ENCODE assay signal across 23 cellular contexts in the genomic region with DNA sequence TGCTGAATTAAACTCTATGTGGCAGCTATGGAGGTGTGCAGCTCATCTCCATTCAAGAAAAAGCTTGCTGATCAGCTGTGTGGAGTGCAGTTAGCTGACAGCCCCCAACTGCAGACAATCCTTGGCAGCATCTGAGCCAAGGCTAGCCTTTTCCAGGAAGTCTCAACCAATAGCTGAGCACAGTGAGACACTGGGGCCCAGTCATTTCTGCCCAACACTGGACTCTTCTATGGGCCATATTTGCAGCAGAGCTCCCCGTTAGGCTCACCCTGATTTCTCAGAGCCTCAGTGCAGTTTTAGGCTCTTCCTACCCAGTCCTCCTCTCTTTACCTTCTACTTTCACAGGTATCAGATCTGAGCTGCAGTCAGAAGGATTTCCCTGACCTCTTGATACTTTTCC. TPM values are rescaled to one million over a fixed set of nuclear protein-coding genes. Genes with fewer than 3 reads are reported as not detected.
"Had no signal": no experiment of that assay in that cellular context is flagged by ENCODE, and none has a peak within 500 bp of the region (broad histone marks: within the 10 kb centered on the region; RNA-seq: fewer than 3 reads in every experiment).

No MANE protein-coding gene starts in this region.

- H3K4me3 ChIP-seq: dorsolateral prefrontal cortex, heart left ventricle, lung, right atrium auricular region, suprapubic skin, thyroid gland, upper lobe of right lung had no signal

- H3K36me3 ChIP-seq: heart left ventricle, right atrium auricular region, suprapubic skin, thyroid gland, upper lobe of right lung had no signal

- H3K4me3 Mint-ChIP-seq: central memory CD8-positive, alpha-beta T cell; natural killer cell; neural crest cell had no signal

- H3K27me3 ChIP-seq: heart left ventricle, right atrium auricular region, suprapubic skin, thyroid gland, upper lobe of right lung had no signal

- H3K4me1 ChIP-seq: heart left ventricle, right atrium auricular region, suprapubic skin, thyroid gland, upper lobe of right lung had no signal

- H3K4me1 Mint-ChIP-seq: central memory CD8-positive, alpha-beta T cell; neural crest cell had no signal

- H3K36me3 Mint-ChIP-seq: natural killer cell had no signal

- H3K9me3 Mint-ChIP-seq: central memory CD8-positive, alpha-beta T cell; natural killer cell; neural crest cell had no signal

- ATAC-seq: esophagus mucosa, upper lobe of right lung had no signal

- DNase-seq: cortex of kidney; dorsolateral prefrontal cortex; effector CD8-positive, alpha-beta T cell; heart left ventricle; islet precursor cell; left ventricle myocardium superior; mesendoderm; natural killer cell; stimulated activated CD4-positive, alpha-beta T cell treated with anti-CD3 and anti-CD28 coated beads, Interleukin-12 subunit alpha, Interleukin-12 subunit beta, amount 100 ng/mL, for 4 hours; thyroid gland; upper lobe of right lung had no signal

- H3K27ac ChIP-seq: dorsolateral prefrontal cortex, suprapubic skin, thyroid gland, upper lobe of right lung had no signal

- H3K27me3 Mint-ChIP-seq: central memory CD8-positive, alpha-beta T cell had no signal

- H3K9me3 ChIP-seq: heart left ventricle, right atrium auricular region, suprapubic skin, thyroid gland, upper lobe of right lung had no signal

RNA-seq across cellular contexts. Expression of a gene that starts 12.9 kb away (rescaled TPM):
- total RNA-seq: dorsolateral prefrontal cortex, esophagus mucosa, fibroblast of lung, frontal cortex, glomerular endothelial cell, heart left ventricle, left ventricle myocardium superior, lung, mononuclear cell, natural killer cell, neural crest cell, osteocyte, posterior vena cava, right atrium auricular region, suprapubic skin, thyroid gland, upper lobe of right lung had no signal
